9 cellular contexts compared by ENCODE assay signal in genomic region chr1:179217943-179218507, GRCh38. TPM values are rescaled to one million over a fixed set of nuclear protein-coding genes. Genes with fewer than 3 reads are reported as not detected.
A peak's percentile ranks its signal among the peaks of the same experiment; 100 is the strongest.
DNase-seq lines count a peak whose midpoint lies in the region; ATAC-seq and TF ChIP-seq lines count a peak whose summit lies in the region.
"Had no signal": no experiment of that assay in that cellular context is flagged by ENCODE, and none has a peak within 500 bp of the region (broad histone marks: within the 10 kb centered on the region; RNA-seq: fewer than 3 reads in every experiment).

No MANE protein-coding gene starts in this region.

- CTCF ChIA-PET in AG04450 (lab: Charles Lee), result no interaction called here

- no peak overlapping the region for H3K4me3 ChIP-seq in AG04450 (ENCODE audit: low read depth, low read length)

- POLR2A ChIA-PET in AG04450 (lab: Yijun Ruan, JAX), result no interaction called here

- H3K27me3 ChIP-seq in AG04450 (ENCODE audit: control insufficient read depth, insufficient read depth, low read length), result no peaks in the 10 kb centered on the region

- DNase-seq in AG04450 (ENCODE audit: low read depth, low spot score), result no peak
- DNase-seq in KG1 (lab: John Stamatoyannopoulos, UW), result peak; percentile 16
- DNase-seq in astrocyte of the hippocampus (ENCODE audit: low read depth, low spot score), result peak; percentile 15
- peak; percentile 39 to 56 for DNase-seq in lung microvascular endothelial cell (ENCODE audit: low read depth in 2 of 2)
- DNase-seq in GM13976 (ENCODE audit: low spot score), result no peak
- DNase-seq in NCI-H748 treated with DMSO at 0.1 percent for 48 hours (lab: John Stamatoyannopoulos, UW), result no peak
- no peak for DNase-seq in GM13977 (ENCODE audit: low spot score)
- DNase-seq: NCI-H2107 had no signal

- ATAC-seq in HG02970 (IDR thresholded peaks at IDR 0.05; ENCODE audit: low FRiP score, unreplicated experiment), result no peak

- peak overlapping the region; percentile 11 for H3K27ac ChIP-seq in AG04450 (ENCODE audit: low read depth, low read length)

- in situ Hi-C loops in GM13976 (cut with MboI; ENCODE audit: low sequenced_read_pairs, unreplicated experiment) (no loop called here), GM13977 (cut with MboI; ENCODE audit: low pct_unique_long_range_greater_than_20kb, low sequenced_read_pairs, unreplicated experiment) (no loop called here)

- H3K9me3 ChIP-seq in AG04450 (ENCODE audit: control insufficient read depth, insufficient read depth, low read length), result no peaks in the 10 kb centered on the region

- TF ChIP-seq CTCF in AG04450 (IDR thresholded peaks at IDR 0.05; ENCODE audit: low read depth, low read length) (no peak), GM13976 (IDR thresholded peaks at IDR 0.05; ENCODE audit: borderline replicate concordance, control extremely low read depth, extremely low read depth, insufficient read depth, missing control alignments) (no peak), GM13977 (IDR thresholded peaks at IDR 0.05; ENCODE audit: extremely low read depth, insufficient read depth, missing control alignments) (no peak)

RNA-seq across cellular contexts. Expression of gene ABL2, which starts 11.5 kb away (rescaled TPM):
- polyA plus RNA-seq in AG04450 (2011; rRNA removed), result 13.9 and 19.2 TPM in 2 replicates
- polyA minus RNA-seq in AG04450 (2011; rRNA and poly(A)+ RNA removed), result 85.7 and 109 TPM in 2 replicates
- total RNA-seq in lung microvascular endothelial cell, result 50.6 and 56.0 TPM in 2 replicates

Comparison
In these comparisons a context has a peak if more than half of its experiments do, and no peak if none do; other contexts are left out.
1. DNase-seq: peak in KG1 (single experiment), astrocyte of the hippocampus (single experiment) and lung microvascular endothelial cell (2 of 2); none in AG04450 (single experiment), GM13976 (single experiment), NCI-H748 treated with DMSO at 0.1 percent for 48 hours (single experiment) and GM13977 (single experiment).